Comparison of ENCODE assay signal across 11 cellular contexts in genomic region chr7:28405662-28406061, GRCh38. TPM values are rescaled to one million over a fixed set of nuclear protein-coding genes. Genes with fewer than 3 reads are reported as not detected.
DNase-seq lines count a peak whose midpoint lies in the region; ATAC-seq, FAIRE-seq and TF ChIP-seq lines count a peak whose summit lies in the region.
"Had no signal": no experiment of that assay in that cellular context is flagged by ENCODE, and none has a peak within 500 bp of the region (broad histone marks: within the 10 kb centered on the region; RNA-seq: fewer than 3 reads in every experiment).

No MANE protein-coding gene starts in this region.

- BruUV-seq in PC-3 (replicated peaks; lab: Mats Ljungman, UMichigan): no TSS peak

- no peaks in the 10 kb centered on the region for H3K9me2 ChIP-seq in PC-3 (replicated peaks; ENCODE audit: low read length)

- no peaks in the 10 kb centered on the region for H3K79me1 ChIP-seq in H1 (ENCODE audit: low read depth, low read length)

- no peak overlapping the region for H3K9ac ChIP-seq in PC-3 (ENCODE audit: low read length)
- no peak overlapping the region for H3K9ac ChIP-seq in H1 (replicated peaks in 1 of 4; ENCODE audit: extremely low read depth in 1 of 4, low read depth in 3 of 4, low read length in 3 of 4)

- H3K27ac ChIP-seq in PC-3 (ENCODE audit: low read length): peak overlapping the region; percentile 51
- H3K27ac ChIP-seq in H1 (ENCODE audit: low read depth, low read length): no peak overlapping the region

- H3K79me2 ChIP-seq in PC-3 (ENCODE audit: low read length) (no peaks in the 10 kb centered on the region), H1 (ENCODE audit: control insufficient read depth in 1 of 2, insufficient read depth in 2 of 2, low read length in 2 of 2) (no peaks in the 10 kb centered on the region)

- H3K36me3 ChIP-seq in PC-3 (ENCODE audit: low read depth, low read length) (no peaks in the 10 kb centered on the region), H1 (ENCODE audit: control insufficient read depth in 2 of 4, insufficient read depth in 4 of 4, low read length in 3 of 4) (no peaks in the 10 kb centered on the region)

- H3K4me3 ChIP-seq in PC-3 (ENCODE audit: low read length): no peak overlapping the region
- H3K4me3 ChIP-seq in H1 (ENCODE audit: extremely low read depth in 1 of 4, insufficient read depth in 2 of 4, low read depth in 3 of 4, low read length in 4 of 4): no peak overlapping the region

- H3K4ac ChIP-seq in H1 (replicated peaks; ENCODE audit: insufficient read length, low read depth, low read length): no peak overlapping the region

- no peak overlapping the region for H4K91ac ChIP-seq in H1 (replicated peaks; ENCODE audit: insufficient read length, low read length)

- H2BK20ac ChIP-seq in H1 (ENCODE audit: low read length): 0 out of 2 replicates have a peak overlapping the region, but pooled peaks have one; percentile 18

- H3K56ac ChIP-seq in H1 (replicated peaks; ENCODE audit: insufficient read length, low read depth, low read length): no peak overlapping the region

- intact Hi-C loops in PC-3 (cut with micrococcal nuclease): no loop called here

- H2AK5ac ChIP-seq in H1 (ENCODE audit: low read depth, low read length): no peak overlapping the region

- CTCF ChIA-PET in PC-3 (lab: Charles Lee) (no interaction called here), H1 (lab: Charles Lee; ENCODE audit: partially characterized antibody) (interaction anchor here (1.2 kb wide), 1 partner anchor 42 kb away, joined by 3 read pairs; no protein-coding TSS in a partner anchor)

- H3K23me2 ChIP-seq in H1 (ENCODE audit: low read depth, low read length): peaks cover 21% of the 10 kb centered on the region

- no peaks in the 10 kb centered on the region for H3F3A ChIP-seq in PC-3 (ENCODE audit: low read length, unreplicated experiment)

- no peak overlapping the region for H2BK5ac ChIP-seq in H1 (ENCODE audit: low read depth, low read length)

- no peak for TF ChIP-seq POLR2A in H1 (IDR thresholded peaks at IDR 0.05; ENCODE audit: control extremely low read depth in 1 of 2, low read depth in 2 of 2, low read length in 2 of 2)

- no peak for TF ChIP-seq EP300 in H1 (IDR thresholded peaks at IDR 0.05; ENCODE audit: borderline replicate concordance in 1 of 2, low read depth in 2 of 2, low read length in 2 of 2)

- H2BK15ac ChIP-seq in H1 (ENCODE audit: low read length): no peak overlapping the region

- no peak overlapping the region for H2BK12ac ChIP-seq in H1 (ENCODE audit: low read depth, low read length)

- H2AFZ ChIP-seq in PC-3 (ENCODE audit: low read length) (no peak overlapping the region), H1 (ENCODE audit: low read length) (no peak overlapping the region)

- no peaks in the 10 kb centered on the region for H4K20me1 ChIP-seq in PC-3 (ENCODE audit: low read length)
- peaks cover 3% of the 10 kb centered on the region in 2 experiments for H4K20me1 ChIP-seq in H1 (replicated peaks in 1 of 2; ENCODE audit: control insufficient read depth in 1 of 2, insufficient read depth in 2 of 2, low read length in 2 of 2)

- peaks cover 6% of the 10 kb centered on the region for H3K27me3 ChIP-seq in PC-3 (ENCODE audit: low read length)
- H3K27me3 ChIP-seq in H1 (replicated peaks in 1 of 4; ENCODE audit: control insufficient read depth in 3 of 4, extremely low read depth in 1 of 4, insufficient read depth in 3 of 4, low read length in 3 of 4): peaks cover 12 to 36% (median 28%) of the 10 kb centered on the region in 4 experiments

- no peak for FAIRE-seq in H1 (lab: Jason Lieb, UNC)
- FAIRE-seq: D721Med had no signal

- 86% methylated on average over 5 of the region's 5 CpGs; no CpG with 5 or more reads in 1 of the 2 experiments for WGBS in H1 (ENCODE audit: extremely low coverage in 1 of 2, insufficient coverage in 1 of 2, insufficient read length in 1 of 2, insufficient replicate concordance in 2 of 2, low coverage in 1 of 2, low lambda C conversion rate in 2 of 2, missing lambda C conversion rate in 1 of 2), 2 experiments

- no peaks in the 10 kb centered on the region for H3K9me3 ChIP-seq in PC-3 (ENCODE audit: low read length)
- H3K9me3 ChIP-seq in H1 (ENCODE audit: insufficient read depth in 2 of 2, low read depth in 1 of 2, low read length in 1 of 2): no peaks in the 10 kb centered on the region

- H3K23ac ChIP-seq in H1 (ENCODE audit: insufficient read length): no peak overlapping the region

- H3K4me2 ChIP-seq in PC-3 (ENCODE audit: low read length): 0 out of 2 replicates have a peak overlapping the region, but pooled peaks have one; percentile 20
- no peak overlapping the region for H3K4me2 ChIP-seq in H1 (ENCODE audit: insufficient read depth in 1 of 2, low read depth in 2 of 2, low read length in 2 of 2)

- H3K4me1 ChIP-seq in PC-3 (ENCODE audit: insufficient read depth, low read length) (peaks cover 20% of the 10 kb centered on the region), H1 (replicated peaks in 1 of 4; ENCODE audit: control insufficient read depth in 3 of 4, insufficient read depth in 4 of 4, low read length in 3 of 4) (peaks cover 0 to 6% (median under 1%) of the 10 kb centered on the region in 4 experiments; a peak in 4 of 7 replicates)

- H2BK120ac ChIP-seq in H1 (replicated peaks; ENCODE audit: low read depth, low read length): no peak overlapping the region

- no peak overlapping the region for H3K18ac ChIP-seq in H1 (ENCODE audit: extremely low read depth, low read length)

- no peak overlapping the region for H4K5ac ChIP-seq in H1 (ENCODE audit: insufficient read length, low read depth, low read length)

- H4K8ac ChIP-seq in H1 (ENCODE audit: extremely low read depth, insufficient read depth, low read length): no peak overlapping the region

- no peak overlapping the region for H3K14ac ChIP-seq in H1 (ENCODE audit: insufficient read length)

- POLR2A ChIA-PET in PC-3 (lab: Charles Lee; ENCODE audit: unreplicated experiment) (no interaction called here), H1 (lab: Charles Lee; ENCODE audit: partially characterized antibody) (no interaction called here)

- TF ChIP-seq CTCF in PC-3 (conservative IDR thresholded peaks at IDR 0.05; ENCODE audit: low read depth, low read length) (no peak), H1 (IDR thresholded peaks at IDR 0.05; ENCODE audit: control extremely low read depth in 1 of 3, insufficient read depth in 1 of 3, low read depth in 1 of 3, low read length in 3 of 3) (no peak)

- TF ChIP-seq RAD21 in H1 (IDR thresholded peaks at IDR 0.05 in 1 of 2, conservative IDR thresholded peaks at IDR 0.05 in 1 of 2; ENCODE audit: low read depth in 2 of 2, low read length in 2 of 2): no peak

- ATAC-seq in PC-3: no peak

- DNase-seq in AG20443 (ENCODE audit: low spot score) (peak; percentile 43), PC-3 (peak; percentile 79), H1 (ENCODE audit: low read depth in 1 of 2, low spot score in 2 of 2) (no peak), non-pigmented ciliary epithelial cell (ENCODE audit: low read depth) (peak; percentile 73), islet precursor cell (no peak), activated T-cell treated with anti-CD3 and anti-CD28 coated beads for 4 hours (no peak), LoVo (ENCODE audit: low spot score) (no peak), NCI-H1694 (lab: John Stamatoyannopoulos, UW) (no peak)
- DNase-seq: hippocampal formation, NCI-H524 treated with DMSO at 0.1 percent for 48 hours had no signal

TF ChIP-seq in H1, 55 proteins besides CTCF, POLR2A, EP300 and RAD21 (continues in another document):
- TF ChIP-seq TAF7 (optimal IDR thresholded peaks at IDR 0.05; ENCODE audit: borderline replicate concordance, low read depth, low read length): no peak
- no peak for TF ChIP-seq SP4 (IDR thresholded peaks at IDR 0.05; ENCODE audit: low read length)
- no peak for TF ChIP-seq FOSL1 (IDR thresholded peaks at IDR 0.05; ENCODE audit: insufficient read depth, low read depth, low read length)
- no peak for TF ChIP-seq E2F6 (IDR thresholded peaks at IDR 0.05)
- no peak for TF ChIP-seq RFX5 (IDR thresholded peaks at IDR 0.05; ENCODE audit: borderline replicate concordance, low read depth, low read length)
- TF ChIP-seq EZH2 (IDR thresholded peaks at IDR 0.05; ENCODE audit: low read depth, low read length, severe bottlenecking): no peak
- TF ChIP-seq CTBP2 (IDR thresholded peaks at IDR 0.05; ENCODE audit: borderline replicate concordance, insufficient read depth, insufficient read length, low read length): no peak
- TF ChIP-seq CBX8 (IDR thresholded peaks at IDR 0.05; ENCODE audit: borderline replicate concordance, low read depth, low read length): no peak
- TF ChIP-seq ATF2 (IDR thresholded peaks at IDR 0.05; ENCODE audit: low read length): no peak
- TF ChIP-seq MAFK (IDR thresholded peaks at IDR 0.05; ENCODE audit: low read depth, low read length): no peak
- no peak for TF ChIP-seq ZNF274 (IDR thresholded peaks at IDR 0.05; ENCODE audit: borderline replicate concordance, extremely low read depth, low read length)
- TF ChIP-seq KDM5A (IDR thresholded peaks at IDR 0.05; ENCODE audit: low read length): no peak

RNA-seq across cellular contexts. Expression of gene CREB5, which starts 6.7 kb away (rescaled TPM):
- 5.2 and 6.0 TPM in 2 replicates for total RNA-seq in PC-3 (2014; rRNA removed)
- 2.6 and 2.7 TPM in 2 replicates for total RNA-seq in H1 (2021; fragmentation: NEBNext Ultra II Directional; extraction: Animal tissue kit (Norgen Biotek cat#: 25700))
- 2.4 and 4.4 TPM in 2 replicates for polyA plus RNA-seq in H1 (2011; rRNA removed)
- 2.0 TPM for polyA plus RNA-seq in H1 (2011; cell fraction: cytosol; rRNA removed)
- 4.6 TPM for polyA plus RNA-seq in H1 (2011; cell fraction: nucleus; rRNA removed)
- polyA plus RNA-seq in H1 (2012, experiment 1 of 2): 0.23 to 1.2 TPM (median 1.0 TPM) in 4 replicates
- polyA plus RNA-seq in H1 (2012, experiment 2 of 2): 0.29 TPM
- polyA plus RNA-seq in H1 (2013, experiment 1 of 2): 3.0 TPM
- 2.4 TPM for polyA plus RNA-seq in H1 (2013, experiment 2 of 2)
- polyA minus RNA-seq in H1 (2011; rRNA and poly(A)+ RNA removed): 2.3 and 3.2 TPM in 2 replicates
- 1.5 TPM for polyA minus RNA-seq in H1 (2011; cell fraction: cytosol; rRNA and poly(A)+ RNA removed)
- 12.9 TPM for polyA minus RNA-seq in H1 (2011; cell fraction: nucleus; rRNA and poly(A)+ RNA removed)

Comparison
In these comparisons a context has a peak if more than half of its experiments do, and no peak if none do; other contexts are left out.
1. DNase-seq: peak in AG20443 (single experiment), PC-3 (single experiment) and non-pigmented ciliary epithelial cell (single experiment); none in H1 (0 of 2), islet precursor cell (single experiment), activated T-cell treated with anti-CD3 and anti-CD28 coated beads for 4 hours (single experiment), LoVo (single experiment) and NCI-H1694 (single experiment).